Comparison of ENCODE assay signal across 1 cellular context in genomic region chr6:99522531-99522930, GRCh38.
TF ChIP-seq lines count a peak whose summit lies in the region.

No MANE protein-coding gene starts in this region.

TF ChIP-seq in GM12878, 131 proteins besides CTCF, POLR2A, EP300 and RAD21:
- no peak for TF ChIP-seq BCLAF1 (IDR thresholded peaks at IDR 0.05)
- TF ChIP-seq, protein P1, sequence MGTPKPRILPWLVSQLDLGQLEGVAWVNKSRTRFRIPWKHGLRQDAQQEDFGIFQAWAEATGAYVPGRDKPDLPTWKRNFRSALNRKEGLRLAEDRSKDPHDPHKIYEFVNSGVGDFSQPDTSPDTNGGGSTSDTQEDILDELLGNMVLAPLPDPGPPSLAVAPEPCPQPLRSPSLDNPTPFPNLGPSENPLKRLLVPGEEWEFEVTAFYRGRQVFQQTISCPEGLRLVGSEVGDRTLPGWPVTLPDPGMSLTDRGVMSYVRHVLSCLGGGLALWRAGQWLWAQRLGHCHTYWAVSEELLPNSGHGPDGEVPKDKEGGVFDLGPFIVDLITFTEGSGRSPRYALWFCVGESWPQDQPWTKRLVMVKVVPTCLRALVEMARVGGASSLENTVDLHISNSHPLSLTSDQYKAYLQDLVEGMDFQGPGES (IDR thresholded peaks at IDR 0.05) = no peak
- no peak for TF ChIP-seq TAF1 (IDR thresholded peaks at IDR 0.05; ENCODE audit: borderline replicate concordance, low read depth, low read length)
TF ChIP-seq in GM12878: peak in this region for 0.
